18 cellular contexts compared by ENCODE assay signal in the genomic region with DNA sequence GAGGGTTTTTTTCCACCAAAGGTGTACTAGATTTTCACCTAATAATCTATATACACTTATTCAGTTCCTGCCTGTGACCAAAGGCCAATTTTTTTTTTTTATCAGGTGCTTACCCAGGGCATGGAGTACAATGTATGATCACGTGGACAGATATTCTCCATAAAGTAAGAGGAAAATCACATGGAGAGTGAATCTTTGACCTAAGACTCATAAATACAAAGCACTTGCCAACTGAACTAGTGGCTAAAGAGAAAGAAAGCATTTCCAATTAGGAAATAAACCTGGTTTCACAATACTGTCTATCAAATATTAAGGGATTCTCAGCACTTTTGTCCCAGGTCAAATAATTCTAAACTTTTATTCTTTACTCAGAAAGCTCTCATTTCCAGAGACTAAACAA.
"Had no signal": no experiment of that assay in that cellular context is flagged by ENCODE, and none has a peak within 500 bp of the region (broad histone marks: within the 10 kb centered on the region; RNA-seq: fewer than 3 reads in every experiment).

No MANE protein-coding gene starts in this region.

- H3K79me2 ChIP-seq: parathyroid adenoma had no signal

- H3K4me1 ChIP-seq: foreskin keratinocyte, parathyroid adenoma, prostate gland, stomach had no signal

- H3K27me3 ChIP-seq: foreskin keratinocyte, sigmoid colon, stomach had no signal

- H3K27ac Mint-ChIP-seq: mesothelial cell of epicardium; natural killer cell treated with Interleukin-12 subunit alpha and Interleukin-12 subunit beta and Interleukin-15 and Interleukin-18, amount 100 ng/mL, for 72 hours had no signal

- H3K4me1 Mint-ChIP-seq: central memory CD8-positive, alpha-beta T cell had no signal

- H3K27me3 Mint-ChIP-seq: central memory CD8-positive, alpha-beta T cell had no signal

- H3K9ac ChIP-seq: parathyroid adenoma had no signal

- H3K9me3 ChIP-seq: prostate gland, sigmoid colon, stomach, thoracic aorta had no signal

- H2AFZ ChIP-seq: parathyroid adenoma had no signal

- H3K9me3 Mint-ChIP-seq: central memory CD8-positive, alpha-beta T cell; mesothelial cell of epicardium had no signal

- H3K4me3 Mint-ChIP-seq: central memory CD8-positive, alpha-beta T cell; mesothelial cell of epicardium; natural killer cell treated with Interleukin-12 subunit alpha and Interleukin-12 subunit beta and Interleukin-15 and Interleukin-18, amount 100 ng/mL, for 72 hours had no signal

- ATAC-seq: foreskin keratinocyte; left cardiac atrium; natural killer cell treated with Interleukin-12 subunit alpha and Interleukin-12 subunit beta and Interleukin-15 and Interleukin-18, amount 100 ng/mL, for 72 hours had no signal

- H3K27ac ChIP-seq: foreskin keratinocyte, parathyroid adenoma, prostate gland, sigmoid colon, skin epidermis, stomach, thoracic aorta had no signal

- H3K36me3 ChIP-seq: prostate gland, sigmoid colon, stomach, thoracic aorta had no signal

- DNase-seq: dermis blood vessel endothelial cell; erythroblast; foreskin keratinocyte; kidney; left cardiac atrium; sigmoid colon; stimulated activated CD4-positive, alpha-beta T cell treated with anti-CD3 and anti-CD28 coated beads, Interleukin-12 subunit alpha, Interleukin-12 subunit beta, amount 100 ng/mL, for 4 hours; stimulated activated naive CD4-positive, alpha-beta T cell; stomach; substantia nigra; trophoblast cell had no signal

- H3K4me3 ChIP-seq: prostate gland, sigmoid colon, skin epidermis, stomach, thoracic aorta had no signal

- H3K36me3 Mint-ChIP-seq: mesothelial cell of epicardium; natural killer cell treated with Interleukin-12 subunit alpha and Interleukin-12 subunit beta and Interleukin-15 and Interleukin-18, amount 100 ng/mL, for 72 hours had no signal
